1 cellular context compared by ENCODE assay signal in the genomic region with DNA sequence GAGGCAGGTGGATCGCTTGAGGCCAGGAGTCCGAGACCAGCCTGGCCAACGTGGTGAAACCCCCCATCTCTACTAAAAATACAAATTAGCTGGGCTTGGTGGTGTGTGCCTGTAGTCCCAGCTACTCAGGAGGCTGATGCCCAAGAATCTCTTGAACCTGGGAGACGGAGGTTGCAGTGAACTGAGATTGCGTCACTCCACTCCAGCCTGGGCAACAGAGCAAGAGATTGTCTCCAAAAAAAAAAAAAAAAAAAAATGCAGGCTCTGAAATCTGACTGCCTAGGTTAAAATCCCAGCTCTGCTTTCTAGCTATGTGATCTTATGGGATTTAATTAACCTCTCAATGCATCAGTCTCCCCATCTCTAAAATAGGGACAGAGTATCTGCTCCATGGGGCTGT.
TF ChIP-seq lines count a peak whose summit lies in the region.

No MANE protein-coding gene starts in this region.

TF ChIP-seq in K562, 482 proteins besides CTCF, POLR2A, EP300 and RAD21:
- TF ChIP-seq CEBPB (tag; IDR thresholded peaks at IDR 0.05) (peak; percentile 77), RBM25 (IDR thresholded peaks at IDR 0.05; ENCODE audit: low read depth, low read length, severe bottlenecking) (peak; percentile 21), CEBPG (CRISPR knock-in tag; IDR thresholded peaks at IDR 0.05) (no peak), CEBPG (tag; conservative IDR thresholded peaks at IDR 0.05 in 1 of 2, IDR thresholded peaks at IDR 0.05 in 1 of 2) (peak; percentile 40 to 60; a peak in 2 of 4 replicates)
- TF ChIP-seq, protein P1, sequence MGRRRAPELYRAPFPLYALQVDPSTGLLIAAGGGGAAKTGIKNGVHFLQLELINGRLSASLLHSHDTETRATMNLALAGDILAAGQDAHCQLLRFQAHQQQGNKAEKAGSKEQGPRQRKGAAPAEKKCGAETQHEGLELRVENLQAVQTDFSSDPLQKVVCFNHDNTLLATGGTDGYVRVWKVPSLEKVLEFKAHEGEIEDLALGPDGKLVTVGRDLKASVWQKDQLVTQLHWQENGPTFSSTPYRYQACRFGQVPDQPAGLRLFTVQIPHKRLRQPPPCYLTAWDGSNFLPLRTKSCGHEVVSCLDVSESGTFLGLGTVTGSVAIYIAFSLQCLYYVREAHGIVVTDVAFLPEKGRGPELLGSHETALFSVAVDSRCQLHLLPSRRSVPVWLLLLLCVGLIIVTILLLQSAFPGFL (CRISPR knock-in tag; IDR thresholded peaks at IDR 0.05), result no peak
